ENCODE assay signal across 1 cellular context in genomic region chr1:145906954-145907755, GRCh38.
TF ChIP-seq lines count a peak whose summit lies in the region.

No MANE protein-coding gene starts in this region.

TF ChIP-seq in GM23338, 12 proteins besides CTCF, POLR2A, EP300 and RAD21:
- no peak for TF ChIP-seq ETS1 (IDR thresholded peaks at IDR 0.05)
